Comparison of ENCODE assay signal across 8 cellular contexts in the genomic region with DNA sequence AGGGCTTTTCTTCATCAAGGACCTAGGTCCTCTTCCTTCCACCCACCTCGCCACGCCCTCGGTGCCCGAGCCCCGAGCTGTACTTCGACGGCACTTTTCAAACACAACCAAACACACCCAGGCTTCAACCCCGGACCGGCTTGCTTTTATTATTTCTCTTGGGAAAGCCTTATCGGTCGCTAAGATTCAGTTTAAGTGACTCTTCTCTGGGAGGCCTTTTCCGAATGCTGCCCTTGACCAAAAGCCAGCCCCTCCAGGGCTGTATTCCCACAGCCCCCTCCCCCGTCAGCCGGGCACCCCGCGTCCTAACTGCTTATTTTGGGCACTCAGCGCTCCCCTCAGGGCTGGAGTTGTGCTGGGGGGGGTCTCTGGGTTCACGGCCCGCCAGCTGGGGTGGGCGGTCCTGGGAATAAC. TPM values are rescaled to one million over a fixed set of nuclear protein-coding genes. Genes with fewer than 3 reads are reported as not detected.
DNase-seq lines count a peak whose midpoint lies in the region; ATAC-seq and TF ChIP-seq lines count a peak whose summit lies in the region.

No MANE protein-coding gene starts in this region.

- peaks cover 58% of the 10 kb centered on the region for H3K27me3 Mint-ChIP-seq in endodermal cell (ENCODE audit: insufficient read depth)

- H3K9me3 Mint-ChIP-seq in endodermal cell, result no peaks in the 10 kb centered on the region

- intact Hi-C loops in Panc1 (cut with micrococcal nuclease; ENCODE audit: unreplicated experiment), result no loop called here

- H3K4me3 ChIP-seq in Panc1 (ENCODE audit: low read depth in 2 of 2, low read length in 2 of 2), result peak overlapping the region; percentile 54 to 63
- H3K4me3 ChIP-seq in endodermal cell (ENCODE audit: low read length), result peak overlapping the region; percentile 84
- peak overlapping the region; percentile 76 for H3K4me3 ChIP-seq in neuron (ENCODE audit: low read length)

- POLR2A ChIA-PET in Panc1 (lab: Charles Lee), result no interaction called here

- peak overlapping the region; percentile 36 for H3K9ac ChIP-seq in endodermal cell (ENCODE audit: extremely low read depth, low read length, poor library complexity, severe bottlenecking)

- TF ChIP-seq CTCF in Panc1 (IDR thresholded peaks at IDR 0.05) (no peak), endodermal cell (conservative IDR thresholded peaks at IDR 0.05) (no peak)

- H3K27me3 ChIP-seq in Panc1 (ENCODE audit: control insufficient read depth, insufficient read depth, low read length) (peaks cover 4% of the 10 kb centered on the region; the same call in 1 of the 2 replicates), endodermal cell (ENCODE audit: control insufficient read depth, insufficient read depth, low read length, poor library complexity, severe bottlenecking) (peaks cover 52% of the 10 kb centered on the region), neuron (ENCODE audit: insufficient read depth, low read length) (peaks cover 14% of the 10 kb centered on the region)

- no peaks in the 10 kb centered on the region for H3K9me3 ChIP-seq in Panc1 (ENCODE audit: control insufficient read depth, insufficient read depth, low read depth, low read length)
- peaks cover 5% of the 10 kb centered on the region for H3K9me3 ChIP-seq in endodermal cell (ENCODE audit: control insufficient read depth, low read length)
- no peaks in the 10 kb centered on the region for H3K9me3 ChIP-seq in neuron (ENCODE audit: low read length)

- H3K36me3 ChIP-seq in Panc1 (ENCODE audit: control insufficient read depth, insufficient read depth, low read length) (no peaks in the 10 kb centered on the region; the same call in 1 of the 2 replicates), endodermal cell (ENCODE audit: control insufficient read depth, insufficient read depth, low read length) (no peaks in the 10 kb centered on the region), neuron (ENCODE audit: insufficient read depth, low read length) (no peaks in the 10 kb centered on the region)

- H3K27ac Mint-ChIP-seq in endodermal cell, result peak overlapping the region; percentile 59

- H3K27ac ChIP-seq in Panc1 (ENCODE audit: low read length), result no peak overlapping the region
- no peak overlapping the region for H3K27ac ChIP-seq in endodermal cell (ENCODE audit: low read depth, low read length)

- H3K4me3 Mint-ChIP-seq in endodermal cell, result peak overlapping the region; percentile 74

- no peaks in the 10 kb centered on the region for H3K36me3 Mint-ChIP-seq in endodermal cell (ENCODE audit: low read depth)

- in situ Hi-C loops in Panc1 (cut with HindIII; ENCODE audit: low pct_unique_long_range_greater_than_20kb, low sequenced_read_pairs), result no loop called here

- no TSS peak for BruUV-seq in Panc1 (replicated peaks; lab: Mats Ljungman, UMichigan)

- DNase-seq in Panc1 (ENCODE audit: low read depth, low spot score) (no peak), endodermal cell (no peak), mesenteric fat pad (ENCODE audit: low spot score) (no peak)
- DNase-seq in effector CD4-positive, alpha-beta T cell, result no peak

- ATAC-seq in GM21526 (IDR thresholded peaks at IDR 0.05; ENCODE audit: low FRiP score, unreplicated experiment) (peak; percentile 10), Panc1 (peak; percentile 17; the same call in 1 of the 2 replicates), HG03135 (IDR thresholded peaks at IDR 0.05; ENCODE audit: unreplicated experiment) (no peak), GM19023 (IDR thresholded peaks at IDR 0.05; ENCODE audit: unreplicated experiment) (no peak)

- 7 to 22% methylated on average over 5 to 19 of the region's 20 CpGs for WGBS in endodermal cell (ENCODE audit: insufficient coverage in 1 of 2, insufficient read length in 1 of 2), 2 experiments

- H3K4me1 ChIP-seq in Panc1 (ENCODE audit: control insufficient read depth, insufficient read depth, low read length), result peaks cover 4% of the 10 kb centered on the region
- no peaks in the 10 kb centered on the region for H3K4me1 ChIP-seq in endodermal cell (ENCODE audit: control insufficient read depth, insufficient read depth, low read length)
- H3K4me1 ChIP-seq in neuron (ENCODE audit: insufficient read depth, low read length), result peaks cover 6% of the 10 kb centered on the region

- H3K4me1 Mint-ChIP-seq in endodermal cell, result peaks cover 4% of the 10 kb centered on the region

- peak overlapping the region; percentile 100 for H2AFZ ChIP-seq in neuron (ENCODE audit: low read depth, low read length)

- CTCF ChIA-PET in Panc1 (lab: Charles Lee), result interaction anchor here (0.6 to 0.9 kb wide), 2 partner anchors 37 to 40 kb away, joined by 3 read pairs; no protein-coding TSS in a partner anchor

RNA-seq across cellular contexts. Expression of a gene that starts 0.6 kb away (rescaled TPM):
- total RNA-seq in Panc1 (2021; ENCODE audit: unreplicated experiment), result 1.1 TPM
- 0.91 TPM for polyA plus RNA-seq in Panc1 (2012; ENCODE audit: insufficient read length)
- total RNA-seq in endodermal cell, result 1 to 10 TPM; 4.6 to 8.4 TPM
- 5.2 TPM for polyA plus RNA-seq in endodermal cell (2013, experiment 1 of 2)
- 4.4 TPM for polyA plus RNA-seq in endodermal cell (2013, experiment 2 of 2)
- total RNA-seq in mesenteric fat pad, result 0.13 TPM

RNA-seq across cellular contexts. Expression of a gene that starts 44.1 kb away (rescaled TPM):
- total RNA-seq in Panc1 (2021; ENCODE audit: unreplicated experiment) (13.2 TPM), endodermal cell (10 to 100 TPM; 36.0 to 43.7 TPM), mesenteric fat pad (42.6 TPM)
- polyA plus RNA-seq in Panc1 (2012; ENCODE audit: insufficient read length), result 33.4 TPM
- 59.6 TPM for polyA plus RNA-seq in endodermal cell (2013, experiment 1 of 2)
- 46.0 TPM for polyA plus RNA-seq in endodermal cell (2013, experiment 2 of 2)

Comparison
In these comparisons a context has a peak if more than half of its experiments do, and no peak if none do; other contexts are left out.
1. ATAC-seq: peak in GM21526 (single experiment) and Panc1 (single experiment); none in HG03135 (single experiment) and GM19023 (single experiment).
2. Peak in every context shown above with its lines, with median percentiles within 50 percentile points of each other: H3K4me3 ChIP-seq.